ENCODE assay signal across 1 cellular context in the genomic region with DNA sequence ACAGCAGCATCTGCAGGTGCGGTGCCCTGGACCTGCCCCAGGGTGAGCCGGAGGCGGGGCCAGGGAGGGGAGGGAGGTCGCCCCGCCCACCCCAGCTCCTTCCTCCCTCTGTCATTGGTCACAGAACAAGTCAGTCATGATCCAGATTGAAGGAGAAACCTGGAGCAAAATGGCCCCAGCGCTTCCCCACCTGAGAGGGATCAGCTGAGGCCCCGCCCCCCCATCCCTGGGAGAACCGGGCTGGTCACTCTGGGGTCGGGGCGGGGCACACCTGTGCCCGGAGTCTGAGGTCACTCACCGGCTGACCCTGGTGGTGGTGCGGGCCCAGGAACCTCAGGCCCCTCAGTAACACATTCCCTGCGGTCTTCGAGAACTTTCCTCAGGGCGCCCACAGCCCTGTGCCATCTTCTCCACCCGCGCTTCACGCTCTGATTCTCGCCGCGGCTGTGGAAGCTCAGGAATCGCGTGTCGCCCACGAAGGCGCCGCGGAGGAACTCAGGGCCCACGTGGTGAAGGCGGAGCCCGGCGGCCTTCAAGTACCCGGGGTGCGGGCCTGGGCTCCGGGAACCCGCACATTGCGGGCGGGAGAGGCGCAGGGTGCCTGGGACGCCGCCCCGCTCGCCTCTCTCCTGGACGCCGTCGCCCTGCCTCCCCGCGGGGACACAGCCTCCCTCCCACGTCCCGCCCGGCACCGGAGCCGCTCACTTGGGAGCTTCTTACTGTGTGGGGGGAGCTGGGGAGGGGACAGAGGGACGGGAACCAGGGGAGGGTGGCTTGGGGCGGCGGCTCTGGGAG.
A peak's percentile ranks its signal among the peaks of the same experiment; 100 is the strongest.
TF ChIP-seq lines count a peak whose summit lies in the region.

No MANE protein-coding gene starts in this region.

TF ChIP-seq in K562, 482 proteins besides CTCF, POLR2A, EP300 and RAD21 (continued from another document):
- TF ChIP-seq, protein P1, sequence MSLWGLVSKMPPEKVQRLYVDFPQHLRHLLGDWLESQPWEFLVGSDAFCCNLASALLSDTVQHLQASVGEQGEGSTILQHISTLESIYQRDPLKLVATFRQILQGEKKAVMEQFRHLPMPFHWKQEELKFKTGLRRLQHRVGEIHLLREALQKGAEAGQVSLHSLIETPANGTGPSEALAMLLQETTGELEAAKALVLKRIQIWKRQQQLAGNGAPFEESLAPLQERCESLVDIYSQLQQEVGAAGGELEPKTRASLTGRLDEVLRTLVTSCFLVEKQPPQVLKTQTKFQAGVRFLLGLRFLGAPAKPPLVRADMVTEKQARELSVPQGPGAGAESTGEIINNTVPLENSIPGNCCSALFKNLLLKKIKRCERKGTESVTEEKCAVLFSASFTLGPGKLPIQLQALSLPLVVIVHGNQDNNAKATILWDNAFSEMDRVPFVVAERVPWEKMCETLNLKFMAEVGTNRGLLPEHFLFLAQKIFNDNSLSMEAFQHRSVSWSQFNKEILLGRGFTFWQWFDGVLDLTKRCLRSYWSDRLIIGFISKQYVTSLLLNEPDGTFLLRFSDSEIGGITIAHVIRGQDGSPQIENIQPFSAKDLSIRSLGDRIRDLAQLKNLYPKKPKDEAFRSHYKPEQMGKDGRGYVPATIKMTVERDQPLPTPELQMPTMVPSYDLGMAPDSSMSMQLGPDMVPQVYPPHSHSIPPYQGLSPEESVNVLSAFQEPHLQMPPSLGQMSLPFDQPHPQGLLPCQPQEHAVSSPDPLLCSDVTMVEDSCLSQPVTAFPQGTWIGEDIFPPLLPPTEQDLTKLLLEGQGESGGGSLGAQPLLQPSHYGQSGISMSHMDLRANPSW (CRISPR knock-in tag; IDR thresholded peaks at IDR 0.05) = no peak
- TF ChIP-seq NFYB (IDR thresholded peaks at IDR 0.05; ENCODE audit: extremely low read depth, insufficient read length) (peak; percentile 44), YY1 (IDR thresholded peaks at IDR 0.05; ENCODE audit: borderline replicate concordance in 1 of 3, control insufficient read depth in 1 of 3, extremely low read depth in 1 of 3, insufficient read depth in 3 of 3, insufficient read length in 1 of 3, insufficient replicate concordance in 2 of 3, low read depth in 1 of 3, low read length in 2 of 3) (peak in 1 of 3 experiments; percentile 6), PCBP1 (IDR thresholded peaks at IDR 0.05; ENCODE audit: low read depth, low read length, poor library complexity, severe bottlenecking) (peak; percentile 38)
- TF ChIP-seq, protein P2, sequence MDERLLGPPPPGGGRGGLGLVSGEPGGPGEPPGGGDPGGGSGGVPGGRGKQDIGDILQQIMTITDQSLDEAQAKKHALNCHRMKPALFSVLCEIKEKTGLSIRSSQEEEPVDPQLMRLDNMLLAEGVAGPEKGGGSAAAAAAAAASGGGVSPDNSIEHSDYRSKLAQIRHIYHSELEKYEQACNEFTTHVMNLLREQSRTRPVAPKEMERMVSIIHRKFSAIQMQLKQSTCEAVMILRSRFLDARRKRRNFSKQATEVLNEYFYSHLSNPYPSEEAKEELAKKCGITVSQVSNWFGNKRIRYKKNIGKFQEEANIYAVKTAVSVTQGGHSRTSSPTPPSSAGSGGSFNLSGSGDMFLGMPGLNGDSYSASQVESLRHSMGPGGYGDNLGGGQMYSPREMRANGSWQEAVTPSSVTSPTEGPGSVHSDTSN (CRISPR knock-in tag; IDR thresholded peaks at IDR 0.05; ENCODE audit: low read depth) = peak; percentile 49
- TF ChIP-seq, protein P2 (tag; conservative IDR thresholded peaks at IDR 0.05; ENCODE audit: low read depth) = peak; percentile 81
